ENCODE assay signal across 8 cellular contexts in genomic region chr17:30376621-30377452, GRCh38. TPM values are rescaled to one million over a fixed set of nuclear protein-coding genes. Genes with fewer than 3 reads are reported as not detected.
DNase-seq lines count a peak whose midpoint lies in the region; ATAC-seq and TF ChIP-seq lines count a peak whose summit lies in the region.

No MANE protein-coding gene starts in this region.

- ATAC-seq in left ventricle myocardium superior (peak; percentile 8), GM18907 (IDR thresholded peaks at IDR 0.05; ENCODE audit: unreplicated experiment) (no peak), HG03159 (IDR thresholded peaks at IDR 0.05; ENCODE audit: unreplicated experiment) (no peak)

- H4K20me1 ChIP-seq in MM.1S (ENCODE audit: insufficient read depth, low read length): no peaks in the 10 kb centered on the region

- H3K9me2 ChIP-seq in MM.1S (replicated peaks; ENCODE audit: insufficient read depth, low read length): no peaks in the 10 kb centered on the region

- peaks cover 8% of the 10 kb centered on the region; the same call in 1 of the 2 replicates for H3F3A ChIP-seq in MM.1S (ENCODE audit: insufficient read depth, low read length)

- no peaks in the 10 kb centered on the region for H3K36me3 ChIP-seq in MM.1S (replicated peaks; ENCODE audit: insufficient read depth, low read length)

- peaks cover 33% of the 10 kb centered on the region for H3K4me1 ChIP-seq in MM.1S (ENCODE audit: low read length)

- no peaks in the 10 kb centered on the region for H3K27me3 ChIP-seq in MM.1S (replicated peaks; ENCODE audit: insufficient read depth, low read length)

- TF ChIP-seq CTCF in MM.1S (IDR thresholded peaks at IDR 0.05; ENCODE audit: low read length) (no peak), coronary artery (IDR thresholded peaks at IDR 0.05) (no peak)

- H3K4me2 ChIP-seq in MM.1S (ENCODE audit: low read depth, low read length): peak overlapping the region; percentile 9; the same call in 1 of the 2 replicates

- H3K9me3 ChIP-seq in MM.1S (replicated peaks; ENCODE audit: insufficient read depth, low read length): no peaks in the 10 kb centered on the region

- H3K4me3 ChIP-seq in MM.1S (ENCODE audit: low read length): no peak overlapping the region
- no peak overlapping the region for H3K4me3 ChIP-seq in coronary artery

- H3K9ac ChIP-seq in MM.1S (ENCODE audit: low read length): no peak overlapping the region

- 0 out of 2 replicates have a peak overlapping the region, but pooled peaks have one; percentile 20 for H2AFZ ChIP-seq in MM.1S (ENCODE audit: low read length)

- DNase-seq in EH (ENCODE audit: low read depth) (peak; percentile 69), MM.1S (peak; percentile 49), left ventricle myocardium superior (peak; percentile 68), coronary artery (ENCODE audit: low spot score) (no peak)
- DNase-seq in activated CD4-positive, alpha-beta T cell treated with anti-CD3 and anti-CD28 coated beads, Interleukin-2, amount 50 U/mL, for 48 hours: peak; percentile 60 to 70
- peak; percentile 36 to 55 for DNase-seq in stimulated activated CD8-positive, alpha-beta memory T cell treated with anti-CD3 and anti-CD28 coated beads, Interleukin-15, amount 100 ng/mL, for 48 hours (ENCODE audit: low read depth in 2 of 2)

- H3K79me2 ChIP-seq in MM.1S (ENCODE audit: low read length): peaks cover 19% of the 10 kb centered on the region; the same call in 1 of the 2 replicates

- intact Hi-C loops in left ventricle myocardium superior (cut with micrococcal nuclease): no loop called here

- H3K27ac ChIP-seq in MM.1S (ENCODE audit: low read length) (peak overlapping the region; percentile 16; the same call in 1 of the 2 replicates), coronary artery (no peak overlapping the region)

RNA-seq across cellular contexts. Expression of gene CPD, which starts 1.9 kb away (rescaled TPM):
- 20.3 TPM for total RNA-seq in left ventricle myocardium superior

RNA-seq across cellular contexts. Expression of gene TMIGD1, which starts 43.0 kb away (rescaled TPM):
- total RNA-seq in left ventricle myocardium superior: not detected
